10 cellular contexts compared by ENCODE assay signal in genomic region chr9:134602547-134603362, GRCh38. TPM values are rescaled to one million over a fixed set of nuclear protein-coding genes. Genes with fewer than 3 reads are reported as not detected.
DNase-seq lines count a peak whose midpoint lies in the region; ATAC-seq and TF ChIP-seq lines count a peak whose summit lies in the region.
"Had no signal": no experiment of that assay in that cellular context is flagged by ENCODE, and none has a peak within 500 bp of the region (broad histone marks: within the 10 kb centered on the region; RNA-seq: fewer than 3 reads in every experiment).

No MANE protein-coding gene starts in this region.

- peaks cover 49% of the 10 kb centered on the region for H3K4me1 Mint-ChIP-seq in mesothelial cell of epicardium

- H3K36me3 Mint-ChIP-seq in mesothelial cell of epicardium = no peaks in the 10 kb centered on the region

- H3K79me2 ChIP-seq in ACC112 (ENCODE audit: control insufficient read depth, insufficient read depth, low read length, unreplicated experiment) = no peaks in the 10 kb centered on the region

- H3K27me3 ChIP-seq in ACC112 (ENCODE audit: insufficient read depth, low read length) = no peaks in the 10 kb centered on the region
- peaks cover 9% of the 10 kb centered on the region; the same call in 1 of the 2 replicates for H3K27me3 ChIP-seq in HUES64 (ENCODE audit: insufficient read depth, low read length)

- no peaks in the 10 kb centered on the region for H3K36me3 ChIP-seq in ACC112 (ENCODE audit: insufficient read depth, low read length)
- no peaks in the 10 kb centered on the region for H3K36me3 ChIP-seq in HUES64 (ENCODE audit: insufficient read depth, low read length)

- ATAC-seq in HG02571 (IDR thresholded peaks at IDR 0.05; ENCODE audit: unreplicated experiment) (no peak), GM21526 (IDR thresholded peaks at IDR 0.05; ENCODE audit: low FRiP score, unreplicated experiment) (no peak), HG03571 (IDR thresholded peaks at IDR 0.05; ENCODE audit: unreplicated experiment) (no peak)

- H3K27ac Mint-ChIP-seq in mesothelial cell of epicardium = peak overlapping the region; percentile 96
- H3K27ac Mint-ChIP-seq: CD4-positive, alpha-beta T cell had no signal

- peaks cover 3% of the 10 kb centered on the region; the same call in 1 of the 2 replicates for H3K9me3 ChIP-seq in HUES64 (ENCODE audit: insufficient read depth, low read depth, low read length)

- no peaks in the 10 kb centered on the region for H3K9me3 Mint-ChIP-seq in mesothelial cell of epicardium
- H3K9me3 Mint-ChIP-seq: CD4-positive, alpha-beta T cell had no signal

- H2AFZ ChIP-seq in ACC112 (ENCODE audit: low read length, unreplicated experiment) = peak overlapping the region; percentile 30

- H3K4me3 ChIP-seq in ACC112 (ENCODE audit: low read depth, low read length) (peak overlapping the region; percentile 43), HUES64 (ENCODE audit: low read length) (no peak overlapping the region)

- peak overlapping the region; percentile 11 for H3K4me3 Mint-ChIP-seq in mesothelial cell of epicardium
- H3K4me3 Mint-ChIP-seq: CD4-positive, alpha-beta T cell had no signal

- WGBS in HUES64 = 64% methylated on average over 31 of the region's 31 CpGs

- peaks cover 14% of the 10 kb centered on the region for H3K4me1 ChIP-seq in ACC112 (ENCODE audit: control insufficient read depth, insufficient read depth, low read length, unreplicated experiment)
- H3K4me1 ChIP-seq in HUES64 (ENCODE audit: insufficient read depth, low read length) = peaks cover 6% of the 10 kb centered on the region; the same call in 1 of the 2 replicates

- H3K9ac ChIP-seq in HUES64 (ENCODE audit: low read depth, low read length) = no peak overlapping the region
- H3K9ac ChIP-seq: KMS-11 had no signal

- no peak for TF ChIP-seq CTCF in mesothelial cell of epicardium (IDR thresholded peaks at IDR 0.05; ENCODE audit: unreplicated experiment)

- DNase-seq in dermis blood vessel endothelial cell (peak; percentile 62), mesothelial cell of epicardium (ENCODE audit: low spot score in 2 of 2, unreplicated experiment in 2 of 2) (peak; percentile 77 to 83), GM19238 (ENCODE audit: insufficient read length, low spot score) (no peak)

- H3K27ac ChIP-seq in ACC112 (ENCODE audit: low read depth, low read length) (peak overlapping the region; percentile 96), HUES64 (ENCODE audit: low read depth, low read length) (peak overlapping the region; percentile 32)
- H3K27ac ChIP-seq: KMS-11 had no signal

- no peaks in the 10 kb centered on the region for H3K27me3 Mint-ChIP-seq in mesothelial cell of epicardium (ENCODE audit: low read depth)

RNA-seq across cellular contexts. Expression of gene COL5A1, which starts 38.8 kb away (rescaled TPM):
- 9.6 TPM for polyA plus RNA-seq in HUES64 (2013, experiment 1 of 2)
- 11.1 TPM for polyA plus RNA-seq in HUES64 (2013, experiment 2 of 2)
- total RNA-seq in dermis blood vessel endothelial cell (8.0 and 9.5 TPM in 2 replicates), mesothelial cell of epicardium (549 to 605 TPM (median 596 TPM) in 3 replicates)

Comparison
In these comparisons a context has a peak if more than half of its experiments do, and no peak if none do; other contexts are left out.
1. RNA of gene COL5A1, which starts 38.8 kb away (total RNA-seq): 549 to 605 TPM in mesothelial cell of epicardium; 8.0 to 9.5 TPM in dermis blood vessel endothelial cell; every median in the first group is over 10 times any median in the second.